ENCODE assay signal across 9 cellular contexts in the genomic region with DNA sequence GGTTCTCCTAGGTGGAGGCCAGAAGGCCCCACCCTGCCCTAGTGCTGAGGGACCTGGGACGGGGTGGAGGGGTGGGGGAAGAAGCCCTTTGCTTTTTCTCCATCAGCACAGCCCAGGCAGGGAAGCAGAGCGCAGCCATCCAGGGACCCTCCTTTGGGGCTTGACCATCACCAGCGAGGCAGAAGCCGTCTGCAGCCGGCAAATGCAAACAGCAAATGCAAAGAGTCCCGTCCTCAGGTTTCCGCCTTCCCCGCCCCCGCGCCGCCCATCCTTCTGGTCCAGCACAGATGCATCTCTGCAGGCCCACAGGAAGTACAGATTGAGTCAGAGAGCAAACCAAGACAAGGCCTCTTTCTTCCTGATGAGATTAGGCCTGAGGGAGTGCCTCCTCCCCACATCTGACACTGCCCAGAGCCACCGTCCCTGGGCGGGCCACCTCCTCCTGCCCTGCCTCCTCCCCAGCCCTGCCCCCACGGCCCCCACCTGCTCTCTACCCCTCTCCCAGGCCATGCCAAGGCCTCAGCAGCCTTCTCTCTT. TPM values are rescaled to one million over a fixed set of nuclear protein-coding genes. Genes with fewer than 3 reads are reported as not detected.
DNase-seq lines count a peak whose midpoint lies in the region; ATAC-seq lines count a peak whose summit lies in the region.
"Had no signal": no experiment of that assay in that cellular context is flagged by ENCODE, and none has a peak within 500 bp of the region (broad histone marks: within the 10 kb centered on the region; RNA-seq: fewer than 3 reads in every experiment).

No MANE protein-coding gene starts in this region.

- H3K14ac ChIP-seq in neuronal stem cell (ENCODE audit: low read length): no peak overlapping the region

- no peak overlapping the region for H3K4ac ChIP-seq in neuronal stem cell (ENCODE audit: low read length)

- H3K18ac ChIP-seq in neuronal stem cell (ENCODE audit: low read length): peak overlapping the region; percentile 81

- H3K23ac ChIP-seq in neuronal stem cell (ENCODE audit: low read depth, low read length, poor library complexity): no peak overlapping the region

- no peaks in the 10 kb centered on the region for H3K79me1 ChIP-seq in neuronal stem cell (ENCODE audit: low read depth, low read length)

- H3K9ac ChIP-seq in neuronal stem cell (ENCODE audit: low read depth, low read length, poor library complexity): no peak overlapping the region

- no peak overlapping the region for H3K4me3 ChIP-seq in SJCRH30
- no peak overlapping the region for H3K4me3 ChIP-seq in neuronal stem cell (ENCODE audit: low read length in 2 of 2)
- H3K4me3 ChIP-seq: breast epithelium had no signal

- no peak overlapping the region for H2BK5ac ChIP-seq in neuronal stem cell (ENCODE audit: low read length)

- H3K4me1 ChIP-seq in SJCRH30 (peaks cover 29% of the 10 kb centered on the region), neuronal stem cell (ENCODE audit: control insufficient read depth in 2 of 2, insufficient read depth in 1 of 2, low read depth in 1 of 2, low read length in 2 of 2) (peaks cover 2 to 20% of the 10 kb centered on the region in 2 donors)
- H3K4me1 ChIP-seq: breast epithelium had no signal

- no peak overlapping the region for H4K91ac ChIP-seq in neuronal stem cell (ENCODE audit: low read depth, low read length, poor library complexity)

- peak overlapping the region; percentile 67 for H2BK15ac ChIP-seq in neuronal stem cell (ENCODE audit: low read length)

- DNase-seq in AG08395 (ENCODE audit: low spot score) (peak; percentile 26), SJCRH30 (peak; percentile 82 to 90), cerebellar nuclear complex (lab: John Stamatoyannopoulos, UW) (peak; percentile 60 to 76), neuronal stem cell (ENCODE audit: low spot score) (no peak), DMS114 treated with DMSO at 0.1 percent for 48 hours (lab: John Stamatoyannopoulos, UW; ENCODE audit: unreplicated experiment) (no peak), NCI-H2081 treated with DMSO at 0.1 percent for 48 hours (lab: John Stamatoyannopoulos, UW) (no peak)

- no peak overlapping the region for H2BK120ac ChIP-seq in neuronal stem cell (ENCODE audit: low read depth, low read length)

- no peaks in the 10 kb centered on the region for H3K36me3 ChIP-seq in SJCRH30
- H3K36me3 ChIP-seq in neuronal stem cell (replicated peaks in 1 of 2; ENCODE audit: control insufficient read depth in 2 of 2, insufficient read depth in 2 of 2, low read length in 2 of 2): no peaks in the 10 kb centered on the region
- H3K36me3 ChIP-seq: breast epithelium had no signal

- peak overlapping the region; percentile 72 for H2AFZ ChIP-seq in neuronal stem cell (ENCODE audit: low read length)

- H4K8ac ChIP-seq in neuronal stem cell (ENCODE audit: low read depth, low read length): no peak overlapping the region

- no peaks in the 10 kb centered on the region for H3K9me3 ChIP-seq in SJCRH30 (replicated peaks)
- H3K9me3 ChIP-seq in neuronal stem cell (replicated peaks in 1 of 2; ENCODE audit: control insufficient read depth in 2 of 2, insufficient read depth in 1 of 2, low read depth in 1 of 2, low read length in 2 of 2): no peaks in the 10 kb centered on the region
- H3K9me3 ChIP-seq: breast epithelium had no signal

- peak; percentile 100 for ATAC-seq in GM19023 (IDR thresholded peaks at IDR 0.05; ENCODE audit: unreplicated experiment)
- ATAC-seq in HG03039 (IDR thresholded peaks at IDR 0.05; ENCODE audit: unreplicated experiment): peak; percentile 92

- H3K27me3 ChIP-seq in SJCRH30: 0 out of 2 replicates have a peak, but pooled peaks cover 6% of the 10 kb centered on the region
- H3K27me3 ChIP-seq in neuronal stem cell (ENCODE audit: control insufficient read depth in 3 of 3, insufficient read depth in 3 of 3, low read depth in 1 of 3, low read length in 3 of 3): peaks cover 0 to 46% (median 0%) of the 10 kb centered on the region in 3 experiments
- H3K27me3 ChIP-seq: breast epithelium had no signal

- no peak overlapping the region for H3K4me2 ChIP-seq in neuronal stem cell (ENCODE audit: insufficient read depth, low read length, poor library complexity, severe bottlenecking)

- no peak overlapping the region for H3K27ac ChIP-seq in SJCRH30
- peak overlapping the region; percentile 64 for H3K27ac ChIP-seq in neuronal stem cell (replicated peaks; ENCODE audit: low read length)
- H3K27ac ChIP-seq: breast epithelium had no signal

- no CpG with 5 or more reads among the region's 14 CpGs for WGBS in neuronal stem cell (ENCODE audit: extremely low coverage in 2 of 2, insufficient read length in 2 of 2, insufficient replicate concordance in 1 of 2), 2 donors

- H2AK5ac ChIP-seq in neuronal stem cell (ENCODE audit: low read depth, low read length): no peak overlapping the region

- no peak overlapping the region for H2BK12ac ChIP-seq in neuronal stem cell (ENCODE audit: low read length)

RNA-seq across cellular contexts. Expression of a gene that starts 23.4 kb away (rescaled TPM):
- 0.55 and 0.61 TPM in 2 replicates for total RNA-seq in SJCRH30 (2014; rRNA removed; shearing (Covaris generic))
- polyA plus RNA-seq in neuronal stem cell (2013, experiment 1 of 2): 4.3 TPM
- polyA plus RNA-seq in neuronal stem cell (2013, experiment 2 of 2): 4.5 TPM

RNA-seq across cellular contexts. Expression of a gene that starts 50.0 kb away (rescaled TPM):
- total RNA-seq in SJCRH30 (2014; rRNA removed; shearing (Covaris generic)): 0.22 and 0.30 TPM in 2 replicates
- polyA plus RNA-seq in neuronal stem cell (2013, experiment 1 of 2): 1.7 TPM
- 1.9 TPM for polyA plus RNA-seq in neuronal stem cell (2013, experiment 2 of 2)

Comparison
In these comparisons a context has a peak if more than half of its experiments do, and no peak if none do; other contexts are left out.
1. DNase-seq: peak in AG08395 (single experiment), SJCRH30 (2 of 2) and cerebellar nuclear complex (2 of 2); none in neuronal stem cell (single experiment), DMS114 treated with DMSO at 0.1 percent for 48 hours (single experiment) and NCI-H2081 treated with DMSO at 0.1 percent for 48 hours (single experiment).